ENCODE assay signal across 9 cellular contexts in the genomic region with DNA sequence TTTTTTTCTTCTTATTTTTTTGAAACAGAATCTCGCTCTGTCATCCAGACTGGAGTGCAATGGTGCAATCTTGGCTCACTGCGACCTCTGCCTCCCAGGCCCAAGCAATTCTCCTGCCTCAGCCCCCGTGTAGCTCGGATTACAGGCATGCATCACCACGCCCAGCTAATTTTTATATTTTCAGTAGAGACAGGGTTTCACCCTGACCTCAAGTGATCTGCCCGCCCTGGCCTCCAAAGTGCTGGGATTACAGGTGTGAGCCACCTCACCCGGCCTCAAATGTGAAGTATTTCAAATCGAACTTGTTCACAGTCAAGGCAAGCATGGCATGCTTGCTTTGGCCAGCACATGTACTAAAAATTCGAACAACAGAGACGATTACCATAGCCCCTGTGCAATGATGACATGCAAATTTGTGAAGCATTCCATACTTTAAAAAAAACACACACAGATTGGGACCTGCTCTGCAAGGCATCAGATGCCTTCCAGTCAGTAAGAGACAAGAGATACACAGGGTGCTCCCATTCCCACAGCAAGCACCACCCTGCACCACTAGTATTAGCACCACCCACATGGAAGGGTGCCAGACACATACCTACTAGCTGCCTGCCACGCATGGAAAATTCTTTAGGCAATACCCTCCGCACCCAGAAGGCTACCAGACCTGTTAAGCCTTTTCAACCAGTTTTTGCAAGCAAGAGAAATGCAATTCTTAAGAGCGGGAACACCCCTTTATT. TPM values are rescaled to one million over a fixed set of nuclear protein-coding genes. Genes with fewer than 3 reads are reported as not detected.
A peak's percentile ranks its signal among the peaks of the same experiment; 100 is the strongest.
DNase-seq lines count a peak whose midpoint lies in the region; ATAC-seq and TF ChIP-seq lines count a peak whose summit lies in the region.
"Had no signal": no experiment of that assay in that cellular context is flagged by ENCODE, and none has a peak within 500 bp of the region (broad histone marks: within the 10 kb centered on the region; RNA-seq: fewer than 3 reads in every experiment).

No MANE protein-coding gene starts in this region.

- POLR2A ChIA-PET in WTC11 (lab: Charles Lee), result no interaction called here

- H3K4me3 Mint-ChIP-seq in WTC11, result no peak overlapping the region
- H3K4me3 Mint-ChIP-seq: dendritic cell treated with granulocyte-macrophage colony-stimulating factor and Interleukin-4, amounts not matched to agents 40 ng/mL and 50 ng/mL, for 4 days had no signal

- peak overlapping the region; percentile 62 for H3K27ac ChIP-seq in foreskin keratinocyte

- H3K27me3 Mint-ChIP-seq in WTC11 (ENCODE audit: low read depth), result no peaks in the 10 kb centered on the region
- H3K27me3 Mint-ChIP-seq: dendritic cell treated with granulocyte-macrophage colony-stimulating factor and Interleukin-4, amounts not matched to agents 40 ng/mL and 50 ng/mL, for 4 days had no signal

- CTCF ChIA-PET in WTC11 (lab: Charles Lee), result interaction anchor here (2.0 kb wide), 1 partner anchor 150 kb away, joined by 6 read pairs; no protein-coding TSS in a partner anchor

- H3K4me1 Mint-ChIP-seq in WTC11, result peaks cover 77% of the 10 kb centered on the region

- H3K4me1 ChIP-seq in foreskin keratinocyte, result peaks cover 35% of the 10 kb centered on the region

- peak overlapping the region; percentile 73 for H3K27ac Mint-ChIP-seq in WTC11

- no peak for ATAC-seq in WTC11
- peak; percentile 79 for ATAC-seq in foreskin keratinocyte
- ATAC-seq in GM18498 (IDR thresholded peaks at IDR 0.05; ENCODE audit: unreplicated experiment), result no peak

- TF ChIP-seq CTCF in WTC11 (IDR thresholded peaks at IDR 0.05), result no peak
- peak; percentile 49 for TF ChIP-seq CTCF in foreskin keratinocyte (conservative IDR thresholded peaks at IDR 0.05)

- DNase-seq in 8988T (peak; percentile 69), G401 (ENCODE audit: low spot score) (peak; percentile 78), WTC11 (ENCODE audit: low spot score) (no peak), foreskin keratinocyte (peak; percentile 92 to 97), retina (peak; percentile 45), T-helper 9 cell (no peak)
- no peak for DNase-seq in effector CD8-positive, alpha-beta T cell (lab: John Stamatoyannopoulos, UW)

- in situ Hi-C loops in G401 (cut with HindIII; ENCODE audit: low sequenced_read_pairs), result no loop called here

- no peaks in the 10 kb centered on the region for H3K36me3 Mint-ChIP-seq in WTC11

- H3K9me3 Mint-ChIP-seq in WTC11, result no peaks in the 10 kb centered on the region
- H3K9me3 Mint-ChIP-seq: dendritic cell treated with granulocyte-macrophage colony-stimulating factor and Interleukin-4, amounts not matched to agents 40 ng/mL and 50 ng/mL, for 4 days had no signal

- H3K27me3 ChIP-seq in foreskin keratinocyte, result no peaks in the 10 kb centered on the region

TF ChIP-seq in WTC11, 78 proteins besides CTCF, POLR2A, EP300 and RAD21:
- TF ChIP-seq, protein P1, sequence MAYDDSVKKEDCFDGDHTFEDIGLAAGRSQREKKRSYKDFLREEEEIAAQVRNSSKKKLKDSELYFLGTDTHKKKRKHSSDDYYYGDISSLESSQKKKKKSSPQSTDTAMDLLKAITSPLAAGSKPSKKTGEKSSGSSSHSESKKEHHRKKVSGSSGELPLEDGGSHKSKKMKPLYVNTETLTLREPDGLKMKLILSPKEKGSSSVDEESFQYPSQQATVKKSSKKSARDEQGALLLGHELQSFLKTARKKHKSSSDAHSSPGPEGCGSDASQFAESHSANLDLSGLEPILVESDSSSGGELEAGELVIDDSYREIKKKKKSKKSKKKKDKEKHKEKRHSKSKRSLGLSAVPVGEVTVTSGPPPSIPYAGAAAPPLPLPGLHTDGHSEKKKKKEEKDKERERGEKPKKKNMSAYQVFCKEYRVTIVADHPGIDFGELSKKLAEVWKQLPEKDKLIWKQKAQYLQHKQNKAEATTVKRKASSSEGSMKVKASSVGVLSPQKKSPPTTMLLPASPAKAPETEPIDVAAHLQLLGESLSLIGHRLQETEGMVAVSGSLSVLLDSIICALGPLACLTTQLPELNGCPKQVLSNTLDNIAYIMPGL (CRISPR knock-in tag; IDR thresholded peaks at IDR 0.05), result no peak
- TF ChIP-seq SMAD3 (CRISPR knock-in tag; IDR thresholded peaks at IDR 0.05; ENCODE audit: borderline replicate concordance), result no peak
- no peak for TF ChIP-seq TCF7 (CRISPR knock-in tag; IDR thresholded peaks at IDR 0.05; ENCODE audit: low read depth)
- no peak for TF ChIP-seq CREM (CRISPR knock-in tag; IDR thresholded peaks at IDR 0.05)
- TF ChIP-seq, protein P2, sequence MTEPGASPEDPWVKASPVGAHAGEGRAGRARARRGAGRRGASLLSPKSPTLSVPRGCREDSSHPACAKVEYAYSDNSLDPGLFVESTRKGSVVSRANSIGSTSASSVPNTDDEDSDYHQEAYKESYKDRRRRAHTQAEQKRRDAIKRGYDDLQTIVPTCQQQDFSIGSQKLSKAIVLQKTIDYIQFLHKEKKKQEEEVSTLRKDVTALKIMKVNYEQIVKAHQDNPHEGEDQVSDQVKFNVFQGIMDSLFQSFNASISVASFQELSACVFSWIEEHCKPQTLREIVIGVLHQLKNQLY (CRISPR knock-in tag; IDR thresholded peaks at IDR 0.05), result no peak
TF ChIP-seq in WTC11: peak in this region for 0.

RNA-seq across cellular contexts. Expression of a gene that starts 47.2 kb away (rescaled TPM):
- total RNA-seq in G401 (2014; rRNA removed; shearing (Covaris generic)), result 42.6 and 55.3 TPM in 2 replicates
- total RNA-seq in WTC11 (2021), result 142 to 184 TPM (median 146 TPM) in 3 replicates
- 67.0 and 73.2 TPM in 2 replicates for total RNA-seq in foreskin keratinocyte
- 45.8 and 54.3 TPM in 2 replicates for polyA plus RNA-seq in foreskin keratinocyte

Comparison
In these comparisons a context has a peak if more than half of its experiments do, and no peak if none do; other contexts are left out.
1. DNase-seq: peak in 8988T (single experiment), G401 (single experiment), foreskin keratinocyte (2 of 2) and retina (single experiment); none in WTC11 (single experiment), effector CD8-positive, alpha-beta T cell (single experiment) and T-helper 9 cell (single experiment).